Comparison of ENCODE assay signal across 12 cellular contexts in the genomic region with DNA sequence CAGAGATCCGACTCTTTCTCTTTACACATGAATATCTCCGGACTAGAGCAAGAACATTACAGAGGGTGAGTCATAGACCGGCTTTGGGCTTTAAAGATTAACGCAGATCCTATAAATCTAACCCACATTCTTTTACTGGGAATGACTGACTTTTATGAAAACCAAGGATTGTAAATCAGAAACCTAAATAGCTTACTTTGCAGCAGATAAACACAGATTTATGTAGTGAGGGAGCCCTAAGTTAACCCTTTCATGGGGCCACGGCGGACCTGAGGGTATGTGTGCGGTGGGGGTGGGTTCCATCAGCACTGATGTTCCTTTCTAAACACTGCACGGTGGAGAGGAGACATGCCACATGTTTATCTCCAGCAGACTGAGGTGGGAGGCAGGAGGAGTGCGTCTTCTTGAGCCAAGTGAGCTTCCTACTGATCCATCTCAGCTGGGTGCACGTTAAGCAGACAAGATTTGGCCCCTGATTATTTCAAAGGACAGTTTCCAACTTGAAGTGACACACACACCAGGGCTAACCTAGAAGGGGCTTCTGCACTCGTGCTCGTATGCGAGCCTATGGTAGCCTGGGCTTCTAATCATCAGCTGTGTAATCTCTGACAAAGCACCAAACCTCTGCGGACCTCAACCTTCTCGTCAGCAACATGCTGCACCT.
A peak's percentile ranks its signal among the peaks of the same experiment; 100 is the strongest.
DNase-seq lines count a peak whose midpoint lies in the region; ATAC-seq, FAIRE-seq and TF ChIP-seq lines count a peak whose summit lies in the region.
"Had no signal": no experiment of that assay in that cellular context is flagged by ENCODE, and none has a peak within 500 bp of the region (broad histone marks: within the 10 kb centered on the region; RNA-seq: fewer than 3 reads in every experiment).

No MANE protein-coding gene starts in this region.

- no peak for FAIRE-seq in kidney (lab: Jason Lieb, UNC)

- no peaks in the 10 kb centered on the region for H3K79me2 ChIP-seq in HCT116 (ENCODE audit: insufficient read depth, low read length)

- CTCF ChIA-PET in HCT116 (lab: Charles Lee) = interaction anchor here (0.7 to 1.0 kb wide), 2 partner anchors 35 to 91 kb away, joined by 3 read pairs; no protein-coding TSS in a partner anchor
- CTCF ChIA-PET in WTC11 (lab: Charles Lee) = interaction anchor here (0.8 kb wide), 1 partner anchor 91 kb away, joined by 3 read pairs; no protein-coding TSS in a partner anchor
- CTCF ChIA-PET in MCF 10A (lab: Yijun Ruan, JAX) = interaction anchor here (0.6 to 1.0 kb wide), 2 partner anchors 22 to 909 kb away, joined by 3 to 4 read pairs; no protein-coding TSS in a partner anchor
- CTCF ChIA-PET in activated CD4-positive, alpha-beta memory T cell treated with anti-CD3 and anti-CD28 coated beads for 36 hours (lab: Charles Lee) = interaction anchor here (0.6 to 0.9 kb wide), 2 partner anchors 30 to 194 kb away, joined by 3 read pairs; no protein-coding TSS in a partner anchor

- DNase-seq in HCT116 (ENCODE audit: low read depth, low spot score) (no peak), WTC11 (ENCODE audit: low spot score) (no peak), kidney (no peak), stomach (no peak), MCF 10A (ENCODE audit: unreplicated experiment) (no peak), SIG-M5 treated with dmso at 0.1 percent for 504 hours (lab: John Stamatoyannopoulos, UW; ENCODE audit: unreplicated experiment) (no peak)
- no peak for DNase-seq in activated CD4-positive, alpha-beta memory T cell treated with anti-CD3 and anti-CD28 coated beads for 36 hours
- DNase-seq: activated CD4-positive, alpha-beta T cell treated with anti-CD3 and anti-CD28 coated beads, Interleukin-2, amount 50 U/mL, for 4 hours; erythroblast had no signal

- H3K4me1 Mint-ChIP-seq in WTC11 (peaks cover 43% of the 10 kb centered on the region), MCF 10A (ENCODE audit: insufficient read depth, unreplicated experiment) (no peaks in the 10 kb centered on the region)
- peaks cover 4% of the 10 kb centered on the region for H3K4me1 Mint-ChIP-seq in activated CD4-positive, alpha-beta memory T cell treated with anti-CD3 and anti-CD28 coated beads for 36 hours (ENCODE audit: low read depth)
- H3K4me1 Mint-ChIP-seq: activated naive CD8-positive, alpha-beta T cell treated with anti-CD3 and anti-CD28 coated beads, Interleukin-2, amount 50 U/mL, for 24 hours had no signal

- no peaks in the 10 kb centered on the region for H4K20me1 ChIP-seq in HCT116 (ENCODE audit: insufficient read depth)

- peak overlapping the region; percentile 99 for H2AFZ ChIP-seq in HCT116 (ENCODE audit: low read depth, low read length, poor library complexity, severe bottlenecking)

- H3K9ac ChIP-seq in HCT116 (ENCODE audit: low read length) (0 out of 2 replicates have a peak overlapping the region, but pooled peaks have one; percentile 3), kidney (ENCODE audit: low read length in 2 of 2) (no peak overlapping the region)

- H3K9me3 Mint-ChIP-seq in WTC11 = peaks cover 23% of the 10 kb centered on the region
- peaks cover 21% of the 10 kb centered on the region for H3K9me3 Mint-ChIP-seq in MCF 10A (ENCODE audit: unreplicated experiment)
- H3K9me3 Mint-ChIP-seq in activated CD4-positive, alpha-beta memory T cell treated with anti-CD3 and anti-CD28 coated beads for 36 hours = no peaks in the 10 kb centered on the region
- H3K9me3 Mint-ChIP-seq: activated naive CD8-positive, alpha-beta T cell treated with anti-CD3 and anti-CD28 coated beads, Interleukin-2, amount 50 U/mL, for 24 hours had no signal

- no peak for TF ChIP-seq CTCF in HCT116 (IDR thresholded peaks at IDR 0.05 in 2 of 3, conservative IDR thresholded peaks at IDR 0.05 in 1 of 3; ENCODE audit: borderline replicate concordance in 1 of 3, insufficient read depth in 1 of 3, low read depth in 2 of 3, low read length in 2 of 3)
- no peak for TF ChIP-seq CTCF in WTC11 (IDR thresholded peaks at IDR 0.05)
- no peak for TF ChIP-seq CTCF in kidney (IDR thresholded peaks at IDR 0.05; ENCODE audit: borderline replicate concordance, extremely low read depth, insufficient read depth)
- TF ChIP-seq CTCF in stomach (IDR thresholded peaks at IDR 0.05) = no peak
- no peak for TF ChIP-seq CTCF in MCF 10A (IDR thresholded peaks at IDR 0.05; ENCODE audit: unreplicated experiment)

- RAD21 ChIA-PET in HCT116 (lab: Charles Lee; ENCODE audit: low non-redundant PET in 1 of 2, low total read pairs in 2 of 2, uncharacterized antibody in 2 of 2, unreplicated experiment in 2 of 2) = no interaction called here

- H3K4me1 ChIP-seq in HCT116 (ENCODE audit: control insufficient read depth in 1 of 2, insufficient read depth in 2 of 2, low read length in 2 of 2) (peaks cover 7 to 18% of the 10 kb centered on the region in 2 experiments; a peak in 3 of 4 replicates), kidney (ENCODE audit: control insufficient read depth in 1 of 2, insufficient read depth in 1 of 2, low read depth in 1 of 2, low read length in 2 of 2) (peaks cover 9 to 10% of the 10 kb centered on the region in 2 donors), stomach (peaks cover 24 to 31% (median 25%) of the 10 kb centered on the region in 4 donors)
- H3K4me1 ChIP-seq: SJSA1 had no signal

- peak overlapping the region; percentile 36 to 52 for H3K4me3 ChIP-seq in HCT116 (replicated peaks in 1 of 2; ENCODE audit: low read depth in 1 of 2, low read length in 2 of 2)
- H3K4me3 ChIP-seq in kidney (ENCODE audit: low read length in 2 of 2) = peak overlapping the region; percentile 32 to 62
- peak overlapping the region; percentile 38 to 52 (median 40) for H3K4me3 ChIP-seq in stomach
- H3K4me3 ChIP-seq: SJSA1 had no signal

- H3K27me3 Mint-ChIP-seq in WTC11 (ENCODE audit: low read depth) (peaks cover 47% of the 10 kb centered on the region), MCF 10A (ENCODE audit: insufficient read depth, unreplicated experiment) (peaks cover 34% of the 10 kb centered on the region)
- peaks cover 48% of the 10 kb centered on the region for H3K27me3 Mint-ChIP-seq in activated CD4-positive, alpha-beta memory T cell treated with anti-CD3 and anti-CD28 coated beads for 36 hours

- TF ChIP-seq EP300 in stomach (IDR thresholded peaks at IDR 0.05) = no peak

- H3K4me2 ChIP-seq in HCT116 (ENCODE audit: low read length) = peak overlapping the region; percentile 72

- H3K9me2 ChIP-seq in HCT116 (ENCODE audit: insufficient read depth) = no peaks in the 10 kb centered on the region

- TF ChIP-seq POLR2A in HCT116 (IDR thresholded peaks at IDR 0.05; ENCODE audit: borderline replicate concordance, extremely low read depth, insufficient read depth, insufficient read length) (no peak), stomach (IDR thresholded peaks at IDR 0.05) (no peak)

- 13 to 18% (median 13%) methylated on average over 13 to 15 of the region's 15 CpGs for WGBS in stomach, 5 donors

- H3K27me3 ChIP-seq in HCT116 (ENCODE audit: insufficient read depth, low read length) (peaks cover 7% of the 10 kb centered on the region; the same call in 1 of the 2 replicates), stomach (peaks cover 0 to 68% (median 8%) of the 10 kb centered on the region in 3 donors)
- H3K27me3 ChIP-seq: SJSA1 had no signal

- TF ChIP-seq RAD21 in HCT116 (IDR thresholded peaks at IDR 0.05; ENCODE audit: low read depth) = no peak

- intact Hi-C loops in HCT116 (cut with micrococcal nuclease) (no loop called here), kidney (cut with DNase I) (no loop called here), stomach (cut with DNase I; ENCODE audit: low total_unique reads) (no loop called here), MCF 10A (cut with micrococcal nuclease) (no loop called here)
- intact Hi-C loops in activated CD4-positive, alpha-beta memory T cell treated with anti-CD3 and anti-CD28 coated beads for 36 hours (cut with micrococcal nuclease) = no loop called here

- H3K36me3 Mint-ChIP-seq in WTC11 = peaks cover 15% of the 10 kb centered on the region
- no peaks in the 10 kb centered on the region for H3K36me3 Mint-ChIP-seq in MCF 10A (ENCODE audit: insufficient read depth, unreplicated experiment)
- no peaks in the 10 kb centered on the region for H3K36me3 Mint-ChIP-seq in activated CD4-positive, alpha-beta memory T cell treated with anti-CD3 and anti-CD28 coated beads for 36 hours

- H3K9me3 ChIP-seq in HCT116 (ENCODE audit: control insufficient read depth in 1 of 2, insufficient read depth in 1 of 2, low read depth in 1 of 2, low read length in 2 of 2) = no peaks in the 10 kb centered on the region
- peaks cover 3 to 12% of the 10 kb centered on the region in 2 donors for H3K9me3 ChIP-seq in kidney (ENCODE audit: control insufficient read depth in 1 of 2, low read length in 2 of 2)
- peaks cover 0 to 18% (median 16%) of the 10 kb centered on the region in 4 donors for H3K9me3 ChIP-seq in stomach
- H3K9me3 ChIP-seq: SJSA1 had no signal

- BruUV-seq in HCT116 (replicated peaks; lab: Mats Ljungman, UMichigan) = no TSS peak
- no TSS peak for BruUV-seq in MCF 10A (replicated peaks; lab: Mats Ljungman, UMichigan)

- H3K36me3 ChIP-seq in HCT116 (ENCODE audit: control insufficient read depth in 1 of 2, insufficient read depth in 2 of 2, low read length in 2 of 2) = no peaks in the 10 kb centered on the region
- H3K36me3 ChIP-seq in kidney (ENCODE audit: control insufficient read depth in 1 of 2, insufficient read depth in 2 of 2, low read length in 2 of 2) = no peaks in the 10 kb centered on the region
- H3K36me3 ChIP-seq in stomach = no peaks in the 10 kb centered on the region
- H3K36me3 ChIP-seq: SJSA1 had no signal

- no peak overlapping the region for H3K27ac Mint-ChIP-seq in WTC11
- no peak overlapping the region for H3K27ac Mint-ChIP-seq in MCF 10A (ENCODE audit: low read depth, unreplicated experiment)
- no peak overlapping the region for H3K27ac Mint-ChIP-seq in activated CD4-positive, alpha-beta memory T cell treated with anti-CD3 and anti-CD28 coated beads for 36 hours
- H3K27ac Mint-ChIP-seq: activated naive CD8-positive, alpha-beta T cell treated with anti-CD3 and anti-CD28 coated beads, Interleukin-2, amount 50 U/mL, for 24 hours had no signal

- peak overlapping the region; percentile 71 for H3K4me3 Mint-ChIP-seq in WTC11
- H3K4me3 Mint-ChIP-seq in MCF 10A (ENCODE audit: unreplicated experiment) = no peak overlapping the region
- no peak overlapping the region for H3K4me3 Mint-ChIP-seq in activated CD4-positive, alpha-beta memory T cell treated with anti-CD3 and anti-CD28 coated beads for 36 hours
- H3K4me3 Mint-ChIP-seq: activated naive CD8-positive, alpha-beta T cell treated with anti-CD3 and anti-CD28 coated beads, Interleukin-2, amount 50 U/mL, for 24 hours had no signal

- H3K27ac ChIP-seq in HCT116 (ENCODE audit: low read depth, low read length) = no peak overlapping the region
- no peak overlapping the region for H3K27ac ChIP-seq in kidney (ENCODE audit: low read depth in 2 of 2, low read length in 2 of 2)
- H3K27ac ChIP-seq in stomach = peak overlapping the region in 2 of 5 donors; percentile 59 to 77
- H3K27ac ChIP-seq: SJSA1 had no signal

- POLR2A ChIA-PET in HCT116 (lab: Charles Lee) = no interaction called here
- POLR2A ChIA-PET in WTC11 (lab: Charles Lee) = no interaction called here
- POLR2A ChIA-PET in MCF 10A (lab: Yijun Ruan, JAX) = interaction anchor here (0.6 kb wide), 1 partner anchor 450 kb away, joined by 3 read pairs; no protein-coding TSS in a partner anchor
- POLR2A ChIA-PET in activated CD4-positive, alpha-beta memory T cell treated with anti-CD3 and anti-CD28 coated beads for 36 hours (lab: Charles Lee) = no interaction called here

- no peak; the same call in 1 of the 2 replicates for ATAC-seq in HCT116
- no peak for ATAC-seq in WTC11
- no peak for ATAC-seq in HG03097 (IDR thresholded peaks at IDR 0.05; ENCODE audit: low FRiP score, unreplicated experiment)
- ATAC-seq: activated naive CD8-positive, alpha-beta T cell treated with anti-CD3 and anti-CD28 coated beads, Interleukin-2, amount 50 U/mL, for 24 hours had no signal
